ENCODE assay signal across 1 cellular context in the genomic region with DNA sequence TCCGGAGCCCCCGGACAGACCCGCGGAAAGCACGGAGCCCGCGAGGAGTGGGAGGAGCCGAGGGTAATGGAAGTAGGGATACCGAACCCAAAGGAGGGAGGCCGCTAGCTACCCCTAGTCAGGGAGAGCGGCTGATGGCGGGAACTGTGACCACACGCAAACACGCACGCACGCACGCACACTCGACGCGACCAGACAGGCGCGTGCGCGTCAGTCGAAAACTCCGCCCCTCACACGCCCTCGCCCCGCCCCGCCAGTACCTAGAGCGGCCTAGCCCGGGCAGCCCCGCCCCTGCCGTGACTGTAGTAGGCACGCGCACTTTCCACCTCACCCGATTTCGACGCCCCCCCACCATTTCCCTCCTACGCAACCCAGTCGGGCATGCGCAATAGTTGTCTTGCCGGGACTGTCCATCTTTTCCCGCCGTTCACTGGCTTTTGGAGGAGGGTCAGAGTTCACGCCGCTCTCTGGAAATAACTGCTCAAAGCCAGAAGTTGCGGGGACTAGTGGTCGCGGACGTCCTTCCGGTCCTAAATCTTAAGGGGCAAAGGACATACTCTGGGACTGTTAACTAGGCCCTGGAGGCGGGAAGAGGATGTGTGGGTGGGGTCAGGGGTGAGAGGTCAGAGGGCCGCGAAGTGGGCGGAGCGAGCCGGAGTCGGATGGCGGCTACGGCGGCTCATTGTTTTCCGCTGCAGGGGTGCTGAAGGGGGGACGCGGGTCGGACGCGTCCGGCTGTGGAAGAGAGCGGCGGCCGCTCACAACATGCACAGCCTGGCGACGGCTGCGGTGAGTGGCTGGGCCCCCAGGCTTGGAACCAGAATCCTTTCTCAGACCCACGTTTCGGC.
TF ChIP-seq lines count a peak whose summit lies in the region.

A gene with protein sequence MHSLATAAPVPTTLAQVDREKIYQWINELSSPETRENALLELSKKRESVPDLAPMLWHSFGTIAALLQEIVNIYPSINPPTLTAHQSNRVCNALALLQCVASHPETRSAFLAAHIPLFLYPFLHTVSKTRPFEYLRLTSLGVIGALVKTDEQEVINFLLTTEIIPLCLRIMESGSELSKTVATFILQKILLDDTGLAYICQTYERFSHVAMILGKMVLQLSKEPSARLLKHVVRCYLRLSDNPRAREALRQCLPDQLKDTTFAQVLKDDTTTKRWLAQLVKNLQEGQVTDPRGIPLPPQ (plus strand): TSS at position 650 of the 848 bp plus-strand sequence. CDS start 116 bp downstream, at position 766.
Gene USP37, minus strand, starts transcription at position 162 of the 848 bp plus-strand sequence. CDS start 9,698 bp downstream, outside the sequence.

TF ChIP-seq in A549, 52 proteins besides CTCF, POLR2A, EP300 and RAD21 (continued from another document):
- TF ChIP-seq HMGXB4 (CRISPR knock-in tag; IDR thresholded peaks at IDR 0.05; ENCODE audit: borderline replicate concordance) (0 out of 2 replicates have a peak, but pooled peaks have one; percentile 45), FOXS1 (CRISPR knock-in tag; IDR thresholded peaks at IDR 0.05) (no peak), RARB (CRISPR knock-in tag; IDR thresholded peaks at IDR 0.05) (0 out of 2 replicates have a peak, but pooled peaks have one; percentile 46), HOXB5 (CRISPR knock-in tag; IDR thresholded peaks at IDR 0.05) (0 out of 2 replicates have a peak, but pooled peaks have one; percentile 47), TFCP2L1 (CRISPR knock-in tag; IDR thresholded peaks at IDR 0.05) (peak; percentile 29; the same call in 1 of the 2 replicates), HOXA7 (CRISPR knock-in tag; IDR thresholded peaks at IDR 0.05) (no peak), MAX (IDR thresholded peaks at IDR 0.05) (peak; percentile 99), GATA3 (IDR thresholded peaks at IDR 0.05; ENCODE audit: borderline replicate concordance) (no peak), MAFK (IDR thresholded peaks at IDR 0.05; ENCODE audit: partially characterized antibody) (no peak), ESRRA (IDR thresholded peaks at IDR 0.05; ENCODE audit: borderline replicate concordance, low read length) (no peak), CHD4 (IDR thresholded peaks at IDR 0.05; ENCODE audit: borderline replicate concordance) (no peak), EHF (CRISPR knock-in tag; IDR thresholded peaks at IDR 0.05) (no peak), TP53 (CRISPR knock-in tag; IDR thresholded peaks at IDR 0.05) (no peak), PHF8 (IDR thresholded peaks at IDR 0.05; ENCODE audit: borderline replicate concordance, low read depth) (peak; percentile 63; the same call in 1 of the 2 replicates), HOXB13 (CRISPR knock-in tag; IDR thresholded peaks at IDR 0.05; ENCODE audit: low read depth) (no peak), USF2 (IDR thresholded peaks at IDR 0.05) (no peak)
- TF ChIP-seq, protein P1, sequence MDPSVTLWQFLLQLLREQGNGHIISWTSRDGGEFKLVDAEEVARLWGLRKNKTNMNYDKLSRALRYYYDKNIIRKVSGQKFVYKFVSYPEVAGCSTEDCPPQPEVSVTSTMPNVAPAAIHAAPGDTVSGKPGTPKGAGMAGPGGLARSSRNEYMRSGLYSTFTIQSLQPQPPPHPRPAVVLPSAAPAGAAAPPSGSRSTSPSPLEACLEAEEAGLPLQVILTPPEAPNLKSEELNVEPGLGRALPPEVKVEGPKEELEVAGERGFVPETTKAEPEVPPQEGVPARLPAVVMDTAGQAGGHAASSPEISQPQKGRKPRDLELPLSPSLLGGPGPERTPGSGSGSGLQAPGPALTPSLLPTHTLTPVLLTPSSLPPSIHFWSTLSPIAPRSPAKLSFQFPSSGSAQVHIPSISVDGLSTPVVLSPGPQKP (IDR thresholded peaks at IDR 0.05; ENCODE audit: low read depth, low read length) = no peak
- TF ChIP-seq, protein P2, sequence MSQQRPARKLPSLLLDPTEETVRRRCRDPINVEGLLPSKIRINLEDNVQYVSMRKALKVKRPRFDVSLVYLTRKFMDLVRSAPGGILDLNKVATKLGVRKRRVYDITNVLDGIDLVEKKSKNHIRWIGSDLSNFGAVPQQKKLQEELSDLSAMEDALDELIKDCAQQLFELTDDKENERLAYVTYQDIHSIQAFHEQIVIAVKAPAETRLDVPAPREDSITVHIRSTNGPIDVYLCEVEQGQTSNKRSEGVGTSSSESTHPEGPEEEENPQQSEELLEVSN (IDR thresholded peaks at IDR 0.05; ENCODE audit: borderline replicate concordance, low read depth) = peak; percentile 100
